Comparison of ENCODE assay signal across 16 cellular contexts in the genomic region with DNA sequence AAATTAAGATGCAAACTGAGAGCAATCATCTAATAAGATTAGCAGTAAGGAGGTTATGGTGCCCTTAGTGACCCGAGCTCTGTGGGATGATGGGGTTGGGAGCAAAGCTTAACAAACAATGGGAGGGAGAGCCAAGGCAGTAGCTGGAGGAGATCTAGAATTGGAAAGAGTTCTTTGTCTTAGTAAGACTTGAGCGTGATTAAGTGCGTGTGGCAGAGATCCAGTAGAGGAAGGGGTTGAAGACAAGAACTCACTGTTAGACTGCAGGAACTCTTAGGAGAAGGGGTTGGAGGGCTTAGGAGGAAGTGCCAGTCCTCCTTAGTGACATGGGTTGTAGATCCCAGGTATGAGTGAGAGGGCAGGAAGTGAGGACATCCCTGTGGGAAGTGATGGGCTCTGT.
A peak's percentile ranks its signal among the peaks of the same experiment; 100 is the strongest.
DNase-seq lines count a peak whose midpoint lies in the region; ATAC-seq and TF ChIP-seq lines count a peak whose summit lies in the region.
"Had no signal": no experiment of that assay in that cellular context is flagged by ENCODE, and none has a peak within 500 bp of the region (broad histone marks: within the 10 kb centered on the region; RNA-seq: fewer than 3 reads in every experiment).

No MANE protein-coding gene starts in this region.

- dilution Hi-C loops in mammary epithelial cell (cut with HindIII; ENCODE audit: low sequenced_read_pairs) = no loop called here

- TF ChIP-seq CTCF in breast epithelium (IDR thresholded peaks at IDR 0.05) (no peak), mammary epithelial cell (conservative IDR thresholded peaks at IDR 0.05 in 1 of 2, IDR thresholded peaks at IDR 0.05 in 1 of 2; ENCODE audit: extremely low read depth in 1 of 2, insufficient read depth in 1 of 2, low read depth in 1 of 2, low read length in 2 of 2) (no peak), esophagus squamous epithelium (IDR thresholded peaks at IDR 0.05) (no peak)

- no peak overlapping the region for H3K4me3 ChIP-seq in breast epithelium
- H3K4me3 ChIP-seq in mammary epithelial cell (replicated peaks in 1 of 3; ENCODE audit: insufficient read depth in 1 of 3, low read depth in 2 of 3, low read length in 3 of 3) = no peak overlapping the region
- H3K4me3 ChIP-seq in esophagus squamous epithelium = no peak overlapping the region
- H3K4me3 ChIP-seq: HAP-1 had no signal

- TF ChIP-seq POLR2A in breast epithelium (IDR thresholded peaks at IDR 0.05) = no peak
- TF ChIP-seq POLR2A in esophagus squamous epithelium (IDR thresholded peaks at IDR 0.05) = no peak

- H3K27me3 ChIP-seq in breast epithelium (no peaks in the 10 kb centered on the region), mammary epithelial cell (ENCODE audit: insufficient read depth, low read length) (no peaks in the 10 kb centered on the region), esophagus squamous epithelium (no peaks in the 10 kb centered on the region)

- CTCF ChIA-PET in mammary epithelial cell (lab: Charles Lee; ENCODE audit: low non-redundant PET) = no interaction called here

- no peaks in the 10 kb centered on the region for H3K4me1 ChIP-seq in breast epithelium
- no peaks in the 10 kb centered on the region for H3K4me1 ChIP-seq in mammary epithelial cell (ENCODE audit: insufficient read depth, low read length)
- peaks cover 0 to 27% (median 15%) of the 10 kb centered on the region in 3 donors for H3K4me1 ChIP-seq in esophagus squamous epithelium
- H3K4me1 ChIP-seq: HAP-1 had no signal

- no peak overlapping the region for H3K4me2 ChIP-seq in mammary epithelial cell (ENCODE audit: insufficient read depth, low read depth, low read length)

- no peak overlapping the region for H2AFZ ChIP-seq in mammary epithelial cell (ENCODE audit: low read depth, low read length)

- in situ Hi-C loops in mammary epithelial cell (cut with MboI; ENCODE audit: low sequenced_read_pairs in 2 of 2) = no loop called here

- no peak overlapping the region for H3K9ac ChIP-seq in mammary epithelial cell (ENCODE audit: insufficient read depth, low read length)

- H3K79me2 ChIP-seq in mammary epithelial cell (ENCODE audit: insufficient read depth, low read length) = no peaks in the 10 kb centered on the region

- intact Hi-C loops in breast epithelium (cut with DNase I; ENCODE audit: low total_unique reads) = no loop called here
- intact Hi-C loops in mammary epithelial cell (cut with micrococcal nuclease) = no loop called here
- intact Hi-C loops in esophagus squamous epithelium (cut with DNase I) = no loop called here

- H3K36me3 ChIP-seq in breast epithelium (no peaks in the 10 kb centered on the region), mammary epithelial cell (ENCODE audit: insufficient read depth, low read length) (no peaks in the 10 kb centered on the region), esophagus squamous epithelium (peaks cover 0 to 3% (median 0%) of the 10 kb centered on the region in 3 donors)
- H3K36me3 ChIP-seq: HAP-1 had no signal

- no peaks in the 10 kb centered on the region for H3K9me3 ChIP-seq in breast epithelium
- no peaks in the 10 kb centered on the region for H3K9me3 ChIP-seq in mammary epithelial cell (replicated peaks; ENCODE audit: insufficient read depth, low read length)
- no peaks in the 10 kb centered on the region for H3K9me3 ChIP-seq in esophagus squamous epithelium
- H3K9me3 ChIP-seq: HAP-1 had no signal

- BruUV-seq in mammary epithelial cell (replicated peaks; lab: Mats Ljungman, UMichigan) = no TSS peak

- no peak for ATAC-seq in HG03378 (IDR thresholded peaks at IDR 0.05; ENCODE audit: unreplicated experiment)

- H3K27ac ChIP-seq in breast epithelium (peak overlapping the region; percentile 9 to 76), mammary epithelial cell (ENCODE audit: insufficient read depth, low read depth, low read length) (no peak overlapping the region), esophagus squamous epithelium (peak overlapping the region; percentile 13 to 80 (median 58))

- no peak for DNase-seq in breast epithelium (ENCODE audit: low spot score in 2 of 2)
- no peak for DNase-seq in mammary epithelial cell
- DNase-seq in esophagus squamous epithelium (lab: John Stamatoyannopoulos, UW) = no peak
- DNase-seq in kidney tubule cell (ENCODE audit: low spot score) = peak; percentile 9
- no peak for DNase-seq in DMS79 treated with DMSO at 0.1 percent for 48 hours (lab: John Stamatoyannopoulos, UW)
- no peak for DNase-seq in HK-2 (ENCODE audit: unreplicated experiment)
- no peak for DNase-seq in NCI-H2171 (lab: John Stamatoyannopoulos, UW)
- DNase-seq: 8988T, GDM1, MM.1S, NCI-H1092, NCI-H2081, NCI-H748 treated with DMSO at 0.1 percent for 48 hours, SIG-M5 had no signal

- no peaks in the 10 kb centered on the region for H4K20me1 ChIP-seq in mammary epithelial cell (ENCODE audit: insufficient read depth, low read length)

- WGBS in mammary epithelial cell (ENCODE audit: low coverage, missing lambda C conversion rate) = 95% methylated on average over 3 of the region's 3 CpGs
- 74 to 80% methylated on average over 3 of the region's 3 CpGs for WGBS in esophagus squamous epithelium, 2 donors
